In the genomic region with DNA sequence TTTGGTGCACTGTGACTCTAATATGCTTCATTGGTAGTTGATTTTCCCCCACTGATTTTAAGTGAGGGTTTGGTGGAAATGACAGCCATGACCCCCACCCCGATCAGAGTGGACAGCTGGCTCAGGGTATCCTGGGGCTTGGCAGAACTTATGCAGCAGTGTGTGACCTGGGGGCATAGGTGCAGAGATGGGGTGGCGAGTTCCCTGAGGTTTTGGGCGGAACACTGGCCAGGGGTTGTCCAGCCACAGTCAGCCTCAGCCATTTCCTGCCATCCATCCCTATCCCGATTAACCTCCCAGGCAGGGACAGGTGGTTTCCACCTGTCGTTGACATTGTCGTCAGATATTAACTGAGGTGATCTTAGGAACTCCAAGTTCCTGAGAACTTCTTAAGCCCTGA, we compare ENCODE assay signal across 29 cellular contexts.
"Had no signal": no experiment of that assay in that cellular context is flagged by ENCODE, and none has a peak within 500 bp of the region (broad histone marks: within the 10 kb centered on the region; RNA-seq: fewer than 3 reads in every experiment).

No MANE protein-coding gene starts in this region.

- H3K36me3 Mint-ChIP-seq: naive thymus-derived CD4-positive, alpha-beta T cell; neural progenitor cell; stimulated activated effector memory CD8-positive, alpha-beta T cell treated with anti-CD3 and anti-CD28 coated beads, Interleukin-12 subunit alpha, Interleukin-12 subunit beta, amount 100 ng/mL, for 72 hours had no signal

- H3K27ac ChIP-seq: epithelial cell of prostate, foreskin keratinocyte, heart right ventricle, neural progenitor cell, prostate gland, sigmoid colon, thoracic aorta, tibial nerve, upper lobe of right lung, uterus had no signal

- H3K27me3 ChIP-seq: neural progenitor cell, sigmoid colon, tibial nerve, upper lobe of right lung, uterus had no signal

- H3K9me3 Mint-ChIP-seq: naive thymus-derived CD4-positive, alpha-beta T cell; nephron; neural progenitor cell; stimulated activated effector memory CD8-positive, alpha-beta T cell treated with anti-CD3 and anti-CD28 coated beads, Interleukin-12 subunit alpha, Interleukin-12 subunit beta, amount 100 ng/mL, for 72 hours had no signal

- ATAC-seq: esophagus mucosa; foreskin keratinocyte; heart right ventricle; left colon; naive thymus-derived CD4-positive, alpha-beta T cell; right cardiac atrium; stimulated activated effector memory CD8-positive, alpha-beta T cell treated with anti-CD3 and anti-CD28 coated beads, Interleukin-12 subunit alpha, Interleukin-12 subunit beta, amount 100 ng/mL, for 72 hours; upper lobe of right lung had no signal

- H3K36me3 ChIP-seq: heart right ventricle, neural progenitor cell, prostate gland, sigmoid colon, thoracic aorta, tibial nerve, upper lobe of right lung, uterus had no signal

- H3K9ac ChIP-seq: neural progenitor cell had no signal

- H3K4me1 ChIP-seq: foreskin keratinocyte, neural progenitor cell, prostate gland, upper lobe of right lung, uterus had no signal

- H3K27ac Mint-ChIP-seq: naive thymus-derived CD4-positive, alpha-beta T cell; nephron; stimulated activated effector memory CD8-positive, alpha-beta T cell treated with anti-CD3 and anti-CD28 coated beads, Interleukin-12 subunit alpha, Interleukin-12 subunit beta, amount 100 ng/mL, for 72 hours had no signal

- H3K4me1 Mint-ChIP-seq: stimulated activated effector memory CD8-positive, alpha-beta T cell treated with anti-CD3 and anti-CD28 coated beads, Interleukin-12 subunit alpha, Interleukin-12 subunit beta, amount 100 ng/mL, for 72 hours had no signal

- H3K4me3 ChIP-seq: heart right ventricle, neural progenitor cell, prostate gland, sigmoid colon, thoracic aorta, tibial nerve, upper lobe of right lung, uterus had no signal

- H3K4me3 Mint-ChIP-seq: naive thymus-derived CD4-positive, alpha-beta T cell; nephron; neural progenitor cell; stimulated activated effector memory CD8-positive, alpha-beta T cell treated with anti-CD3 and anti-CD28 coated beads, Interleukin-12 subunit alpha, Interleukin-12 subunit beta, amount 100 ng/mL, for 72 hours had no signal

- DNase-seq: cortex of kidney; effector CD4-positive, alpha-beta T cell; foreskin keratinocyte; glutamatergic neuron; heart right ventricle; hippocampal formation; islet precursor cell; kidney glomerular epithelial cell; mesenchymal stem cell; midbrain; naive thymus-derived CD4-positive, alpha-beta T cell; nucleus accumbens; sigmoid colon; stimulated activated CD4-positive, alpha-beta T cell treated with anti-CD3 and anti-CD28 coated beads, Interleukin-2, amount 100 ng/mL, for 24 hours; stimulated activated CD4-positive, alpha-beta T cell treated with anti-CD3 and anti-CD28 coated beads, Interleukin-4, amount 100 ng/mL, for 24 hours; stimulated activated naive CD4-positive, alpha-beta T cell treated with Interleukin-2 at 50 U/mL for 16 hours; substantia nigra; upper lobe of right lung; uterus had no signal

- H3K4me2 ChIP-seq: neural progenitor cell had no signal

- H3K9me3 ChIP-seq: prostate gland, sigmoid colon, thoracic aorta, tibial nerve, upper lobe of right lung, uterus had no signal
